Comparison of ENCODE assay signal across 13 cellular contexts in the genomic region with DNA sequence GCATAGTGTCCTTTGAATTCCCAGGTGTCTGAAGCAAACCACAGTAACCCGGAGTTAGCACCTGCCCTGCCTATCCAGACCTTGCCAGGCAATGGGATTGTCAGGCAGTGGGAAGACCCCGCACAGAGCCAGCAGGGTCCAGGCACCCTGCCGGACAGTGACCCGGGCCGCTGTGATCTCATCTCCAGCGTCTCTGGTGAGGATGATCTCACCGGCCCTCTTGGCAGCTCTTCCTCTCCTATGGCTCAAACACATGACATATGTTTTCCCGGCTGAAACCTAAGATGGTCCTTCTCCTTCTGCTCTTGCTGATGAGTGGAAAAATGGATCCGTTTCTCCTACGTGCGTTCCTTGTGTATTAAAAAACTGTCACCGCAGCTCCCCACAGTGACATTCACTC.
A peak's percentile ranks its signal among the peaks of the same experiment; 100 is the strongest.
DNase-seq lines count a peak whose midpoint lies in the region; ATAC-seq and TF ChIP-seq lines count a peak whose summit lies in the region.
"Had no signal": no experiment of that assay in that cellular context is flagged by ENCODE, and none has a peak within 500 bp of the region (broad histone marks: within the 10 kb centered on the region; RNA-seq: fewer than 3 reads in every experiment).

No MANE protein-coding gene starts in this region.

- H2BK15ac ChIP-seq in IMR-90 (ENCODE audit: low read depth, low read length) (no peak overlapping the region), neuronal stem cell (ENCODE audit: low read length) (no peak overlapping the region)

- H3K9me1 ChIP-seq in IMR-90 (ENCODE audit: insufficient read depth, low read length), result no peaks in the 10 kb centered on the region

- no TSS peak for BruUV-seq in IMR-90 (replicated peaks; lab: Mats Ljungman, UMichigan)

- H2AK5ac ChIP-seq in IMR-90 (ENCODE audit: low read depth, low read length), result no peak overlapping the region
- peak overlapping the region; percentile 62 for H2AK5ac ChIP-seq in neuronal stem cell (ENCODE audit: low read depth, low read length)

- H4K5ac ChIP-seq in IMR-90 (ENCODE audit: low read depth, low read length), result no peak overlapping the region

- no peak overlapping the region for H2BK12ac ChIP-seq in neuronal stem cell (ENCODE audit: low read length)

- H2BK5ac ChIP-seq in IMR-90 (ENCODE audit: low read depth, low read length, poor library complexity, severe bottlenecking) (no peak overlapping the region), neuronal stem cell (ENCODE audit: low read length) (no peak overlapping the region)

- 80% methylated on average over 5 of the region's 12 CpGs; no CpG with 5 or more reads in 1 of the 2 experiments for WGBS in IMR-90 (ENCODE audit: extremely low coverage in 2 of 2, insufficient read length in 1 of 2), 2 experiments
- WGBS in neuronal stem cell (ENCODE audit: extremely low coverage in 2 of 2, insufficient read length in 2 of 2, insufficient replicate concordance in 1 of 2), 2 donors, result no CpG with 5 or more reads among the region's 12 CpGs

- H4K20me1 ChIP-seq in BLaER1 treated with 17β-estradiol and CSF1 and Interleukin-3, amounts not matched to agents 10 nM and 100 nM, result peaks cover 0 to 21% (median 9%) of the 10 kb centered on the region in 11 experiments; a peak in 8 of 22 replicates
- H4K20me1 ChIP-seq in IMR-90 (ENCODE audit: insufficient read depth, low read length), result no peaks in the 10 kb centered on the region
- no peaks in the 10 kb centered on the region for H4K20me1 ChIP-seq in MM.1S (ENCODE audit: insufficient read depth, low read length)

- in situ Hi-C loops in IMR-90 (cut with MboI; ENCODE audit: low sequenced_read_pairs), result loop anchor here (25.0 kb wide), 1 partner anchor 905 kb away; no protein-coding TSS in a partner anchor
- in situ Hi-C loops in GM13976 (cut with MboI; ENCODE audit: low sequenced_read_pairs, unreplicated experiment), result loop anchor here (25.0 kb wide), 1 partner anchor 655 kb away; no protein-coding TSS in a partner anchor

- H3K4me1 ChIP-seq in BLaER1 treated with 17β-estradiol and CSF1 and Interleukin-3, amounts not matched to agents 10 nM and 100 nM, result peaks cover 24 to 82% (median 54%) of the 10 kb centered on the region in 10 experiments
- H3K4me1 ChIP-seq in IMR-90 (ENCODE audit: control insufficient read depth, insufficient read depth, low read length), result no peaks in the 10 kb centered on the region
- peaks cover 0 to 3% of the 10 kb centered on the region in 2 donors for H3K4me1 ChIP-seq in neuronal stem cell (ENCODE audit: control insufficient read depth in 2 of 2, insufficient read depth in 1 of 2, low read depth in 1 of 2, low read length in 2 of 2)
- peaks cover 4% of the 10 kb centered on the region for H3K4me1 ChIP-seq in MM.1S (ENCODE audit: low read length)

- H3K79me2 ChIP-seq in MM.1S (ENCODE audit: low read length), result no peaks in the 10 kb centered on the region

- peaks cover 9 to 40% (median 33%) of the 10 kb centered on the region in 11 experiments; a peak in 19 of 22 replicates for H3K27me3 ChIP-seq in BLaER1 treated with 17β-estradiol and CSF1 and Interleukin-3, amounts not matched to agents 10 nM and 100 nM
- H3K27me3 ChIP-seq in IMR-90 (ENCODE audit: control insufficient read depth, insufficient read depth, low read length) (peaks cover 45% of the 10 kb centered on the region), neuronal stem cell (ENCODE audit: control insufficient read depth in 3 of 3, insufficient read depth in 3 of 3, low read depth in 1 of 3, low read length in 3 of 3) (no peaks in the 10 kb centered on the region), MM.1S (replicated peaks; ENCODE audit: insufficient read depth, low read length) (no peaks in the 10 kb centered on the region)

- no peaks in the 10 kb centered on the region for H3F3A ChIP-seq in MM.1S (ENCODE audit: insufficient read depth, low read length)

- no peak overlapping the region for H3K18ac ChIP-seq in IMR-90 (ENCODE audit: low read depth, low read length)
- H3K18ac ChIP-seq in neuronal stem cell (ENCODE audit: low read length), result no peak overlapping the region

- intact Hi-C loops in IMR-90 (cut with micrococcal nuclease), result no loop called here

- no peak overlapping the region for H3K9ac ChIP-seq in BLaER1 treated with 17β-estradiol and CSF1 and Interleukin-3, amounts not matched to agents 10 nM and 100 nM
- no peak overlapping the region for H3K9ac ChIP-seq in IMR-90 (ENCODE audit: low read depth, low read length)
- no peak overlapping the region for H3K9ac ChIP-seq in neuronal stem cell (ENCODE audit: low read depth, low read length, poor library complexity)
- H3K9ac ChIP-seq in MM.1S (ENCODE audit: low read length), result no peak overlapping the region

- H2BK20ac ChIP-seq in IMR-90 (ENCODE audit: low read depth, low read length), result no peak overlapping the region

- TF ChIP-seq CTCF in IMR-90 (conservative IDR thresholded peaks at IDR 0.05; ENCODE audit: low read depth, low read length) (no peak), cardiac fibroblast (IDR thresholded peaks at IDR 0.05; ENCODE audit: low read depth, low read length) (no peak), GM13976 (IDR thresholded peaks at IDR 0.05; ENCODE audit: borderline replicate concordance, control extremely low read depth, extremely low read depth, insufficient read depth, missing control alignments) (no peak), MM.1S (IDR thresholded peaks at IDR 0.05; ENCODE audit: low read length) (no peak)

- H3K27ac ChIP-seq in BLaER1 treated with 17β-estradiol and CSF1 and Interleukin-3, amounts not matched to agents 10 nM and 100 nM, result no peak overlapping the region
- no peak overlapping the region for H3K27ac ChIP-seq in IMR-90 (ENCODE audit: insufficient read depth, low read length)
- H3K27ac ChIP-seq in neuronal stem cell (replicated peaks; ENCODE audit: low read length), result no peak overlapping the region
- H3K27ac ChIP-seq in MM.1S (ENCODE audit: low read length), result no peak overlapping the region

- peak overlapping the region in 9 of 11 experiments; percentile 79 to 98 (median 91); a peak in 18 of 22 replicates for H3K4me2 ChIP-seq in BLaER1 treated with 17β-estradiol and CSF1 and Interleukin-3, amounts not matched to agents 10 nM and 100 nM
- H3K4me2 ChIP-seq in IMR-90 (ENCODE audit: low read depth, low read length) (no peak overlapping the region), neuronal stem cell (ENCODE audit: insufficient read depth, low read length, poor library complexity, severe bottlenecking) (no peak overlapping the region), MM.1S (ENCODE audit: low read depth, low read length) (no peak overlapping the region)

- TF ChIP-seq RAD21 in IMR-90 (IDR thresholded peaks at IDR 0.05; ENCODE audit: low read length), result no peak

- H2AK9ac ChIP-seq in IMR-90 (replicated peaks; ENCODE audit: low read depth, low read length, poor library complexity), result no peak overlapping the region

- H3K14ac ChIP-seq in IMR-90 (replicated peaks; ENCODE audit: low read depth, low read length) (no peak overlapping the region), neuronal stem cell (ENCODE audit: low read length) (no peak overlapping the region)

- H2BK120ac ChIP-seq in IMR-90 (ENCODE audit: low read depth, low read length), result no peak overlapping the region
- no peak overlapping the region for H2BK120ac ChIP-seq in neuronal stem cell (ENCODE audit: low read depth, low read length)

- peak; percentile 20 for DNase-seq in IMR-90
- DNase-seq in cardiac fibroblast (ENCODE audit: low read depth in 2 of 2), result peak; percentile 23 to 53
- no peak for DNase-seq in neuronal stem cell (ENCODE audit: low spot score)
- no peak for DNase-seq in GM13976 (ENCODE audit: low spot score)
- DNase-seq in MM.1S, result no peak
- DNase-seq in dedifferentiated amniotic fluid mesenchymal stem cell (ENCODE audit: extremely low spot score), result no peak
- DNase-seq in NAMALWA (ENCODE audit: low spot score), result no peak
- DNase-seq: activated CD4-positive, alpha-beta memory T cell treated with anti-CD3 and anti-CD28 coated beads, Interleukin-2, amount 10 ng/mL, durations not matched to agents 7 days and 5 days; naive thymus-derived CD8-positive, alpha-beta T cell; stimulated activated CD4-positive, alpha-beta T cell treated with anti-CD3 and anti-CD28 coated beads, Interleukin-4, amount 100 ng/mL, for 4 hours; trophoblast cell had no signal

- H4K8ac ChIP-seq in IMR-90 (ENCODE audit: low read depth in 2 of 2, low read length in 2 of 2) (no peak overlapping the region), neuronal stem cell (ENCODE audit: low read depth, low read length) (no peak overlapping the region)

- CTCF ChIA-PET in IMR-90 (lab: Yijun Ruan, JAX), result no interaction called here

- no peak overlapping the region for H3K4me3 ChIP-seq in BLaER1 treated with 17β-estradiol and CSF1 and Interleukin-3, amounts not matched to agents 10 nM and 100 nM
- H3K4me3 ChIP-seq in IMR-90 (ENCODE audit: insufficient read depth, low read depth, low read length) (no peak overlapping the region), cardiac fibroblast (replicated peaks in 1 of 2; ENCODE audit: low read depth in 2 of 2, low read length in 2 of 2) (no peak overlapping the region), neuronal stem cell (ENCODE audit: low read length in 2 of 2) (no peak overlapping the region), MM.1S (ENCODE audit: low read length) (no peak overlapping the region)

- H2AFZ ChIP-seq in IMR-90 (replicated peaks; ENCODE audit: low read length, poor library complexity), result no peak overlapping the region
- H2AFZ ChIP-seq in neuronal stem cell (ENCODE audit: low read length), result no peak overlapping the region
- H2AFZ ChIP-seq in MM.1S (ENCODE audit: low read length), result no peak overlapping the region

- no peak for TF ChIP-seq POLR2A in IMR-90 (IDR thresholded peaks at IDR 0.05; ENCODE audit: low read depth, low read length)

- H3K56ac ChIP-seq in IMR-90 (ENCODE audit: extremely low read depth, insufficient read depth, low read length), result no peak overlapping the region

- POLR2A ChIA-PET in IMR-90 (lab: Charles Lee; ENCODE audit: unreplicated experiment), result no interaction called here

- H3K9me2 ChIP-seq in MM.1S (replicated peaks; ENCODE audit: insufficient read depth, low read length), result no peaks in the 10 kb centered on the region

- H3K9me3 ChIP-seq in BLaER1 treated with 17β-estradiol and CSF1 and Interleukin-3, amounts not matched to agents 10 nM and 100 nM (replicated peaks in 1 of 11), result peaks cover 9 to 15% (median 10%) of the 10 kb centered on the region in 11 experiments
- H3K9me3 ChIP-seq in IMR-90 (ENCODE audit: control insufficient read depth, insufficient read depth, low read length) (peaks cover 2% of the 10 kb centered on the region; the same call in 1 of the 2 replicates), neuronal stem cell (replicated peaks in 1 of 2; ENCODE audit: control insufficient read depth in 2 of 2, insufficient read depth in 1 of 2, low read depth in 1 of 2, low read length in 2 of 2) (peaks cover 0 to 2% of the 10 kb centered on the region in 2 donors), MM.1S (replicated peaks; ENCODE audit: insufficient read depth, low read length) (no peaks in the 10 kb centered on the region)

- no peak overlapping the region for H3K23ac ChIP-seq in IMR-90 (ENCODE audit: low read depth, low read length)
- H3K23ac ChIP-seq in neuronal stem cell (ENCODE audit: low read depth, low read length, poor library complexity), result no peak overlapping the region

- H4K91ac ChIP-seq in IMR-90 (ENCODE audit: insufficient read depth, low read depth, low read length), result no peak overlapping the region
- H4K91ac ChIP-seq in neuronal stem cell (ENCODE audit: low read depth, low read length, poor library complexity), result no peak overlapping the region

- ATAC-seq in IMR-90 (ENCODE audit: low read depth), result no peak
- ATAC-seq: naive thymus-derived CD8-positive, alpha-beta T cell; SK-N-SH treated with all-trans-retinoic acid at 6 μM for 48 hours had no signal

- no peaks in the 10 kb centered on the region for H3K36me3 ChIP-seq in BLaER1 treated with 17β-estradiol and CSF1 and Interleukin-3, amounts not matched to agents 10 nM and 100 nM
- H3K36me3 ChIP-seq in IMR-90 (ENCODE audit: control insufficient read depth, insufficient read depth, low read length) (no peaks in the 10 kb centered on the region), neuronal stem cell (replicated peaks in 1 of 2; ENCODE audit: control insufficient read depth in 2 of 2, insufficient read depth in 2 of 2, low read length in 2 of 2) (no peaks in the 10 kb centered on the region), MM.1S (replicated peaks; ENCODE audit: insufficient read depth, low read length) (no peaks in the 10 kb centered on the region)

- H3K4ac ChIP-seq in IMR-90 (ENCODE audit: low read depth, low read length), result no peak overlapping the region
- no peak overlapping the region for H3K4ac ChIP-seq in neuronal stem cell (ENCODE audit: low read length)

- H3K79me1 ChIP-seq in IMR-90 (ENCODE audit: low read depth in 1 of 2, low read length in 2 of 2) (no peaks in the 10 kb centered on the region), neuronal stem cell (ENCODE audit: low read depth, low read length) (no peaks in the 10 kb centered on the region)

- dilution Hi-C loops in IMR-90 (cut with HindIII; ENCODE audit: low sequenced_read_pairs, unreplicated experiment), result no loop called here

Comparison
In these comparisons a context has a peak if more than half of its experiments do, and no peak if none do; other contexts are left out.
1. H3K4me2 ChIP-seq: peak in BLaER1 treated with 17β-estradiol and CSF1 and Interleukin-3, amounts not matched to agents 10 nM and 100 nM (9 of 11); none in IMR-90 (single experiment), neuronal stem cell (single experiment) and MM.1S (single experiment).
2. DNase-seq: peak in IMR-90 (single experiment) and cardiac fibroblast (2 of 2); none in neuronal stem cell (single experiment), GM13976 (single experiment), MM.1S (single experiment), dedifferentiated amniotic fluid mesenchymal stem cell (single experiment) and NAMALWA (single experiment).